10 cellular contexts compared by ENCODE assay signal in genomic region chr6:118808794-118809668, GRCh38.
DNase-seq lines count a peak whose midpoint lies in the region; ATAC-seq and TF ChIP-seq lines count a peak whose summit lies in the region.
"Had no signal": no experiment of that assay in that cellular context is flagged by ENCODE, and none has a peak within 500 bp of the region (broad histone marks: within the 10 kb centered on the region; RNA-seq: fewer than 3 reads in every experiment).

No MANE protein-coding gene starts in this region.

- H3K4me1 ChIP-seq in DOHH2 (ENCODE audit: control insufficient read depth, low read length), result peaks cover 25% of the 10 kb centered on the region
- H3K4me1 ChIP-seq: pancreas had no signal

- TF ChIP-seq CTCF in DOHH2 (IDR thresholded peaks at IDR 0.05; ENCODE audit: low read depth, low read length, poor library complexity, severe bottlenecking) (no peak), GM20000 (IDR thresholded peaks at IDR 0.05; ENCODE audit: extremely low read depth, missing control alignments) (no peak)

- POLR2A ChIA-PET in activated naive CD8-positive, alpha-beta T cell treated with anti-CD3 and anti-CD28 coated beads, Interleukin-2, amount 10 ng/mL, durations not matched to agents 7 days and 5 days (lab: Charles Lee), result interaction anchor here (0.7 to 4.0 kb wide), 9 partner anchors 9 to 241 kb away, joined by 3 to 33 read pairs (median 3); partner anchors contain the start of genes ASF1A and CEP85L

- H4K20me1 ChIP-seq in DOHH2 (ENCODE audit: control insufficient read depth, insufficient read depth, low read depth, low read length), result no peaks in the 10 kb centered on the region

- peaks cover 49% of the 10 kb centered on the region for H3K4me1 Mint-ChIP-seq in activated naive CD8-positive, alpha-beta T cell treated with anti-CD3 and anti-CD28 coated beads, Interleukin-2, amount 10 ng/mL, durations not matched to agents 7 days and 5 days

- no peaks in the 10 kb centered on the region for H3K27me3 ChIP-seq in DOHH2 (ENCODE audit: control insufficient read depth, low read length)
- H3K27me3 ChIP-seq: pancreas had no signal

- no peak overlapping the region for H3K4me3 ChIP-seq in DOHH2 (ENCODE audit: low read length)
- H3K4me3 ChIP-seq: pancreas, thoracic aorta had no signal

- peaks cover 4% of the 10 kb centered on the region; the same call in 1 of the 2 replicates for H3F3A ChIP-seq in DOHH2 (ENCODE audit: control insufficient read depth, insufficient read depth)

- DNase-seq in GM20000 (ENCODE audit: low spot score), result peak; percentile 35
- no peak for DNase-seq in activated naive CD8-positive, alpha-beta T cell treated with anti-CD3 and anti-CD28 coated beads, Interleukin-2, amount 10 ng/mL, durations not matched to agents 7 days and 5 days
- DNase-seq in C1 segment of cervical spinal cord (lab: John Stamatoyannopoulos, UW), result no peak
- DNase-seq in DMS79 treated with DMSO at 0.1 percent for 48 hours (lab: John Stamatoyannopoulos, UW), result no peak
- DNase-seq in NCI-H345 (lab: John Stamatoyannopoulos, UW), result no peak
- DNase-seq in EL, result no peak
- DNase-seq: pancreas had no signal

- H3K27ac Mint-ChIP-seq in activated naive CD8-positive, alpha-beta T cell treated with anti-CD3 and anti-CD28 coated beads, Interleukin-2, amount 10 ng/mL, durations not matched to agents 7 days and 5 days, result peak overlapping the region; percentile 88

- no peak overlapping the region for H3K27ac ChIP-seq in DOHH2 (ENCODE audit: low read depth, low read length)
- H3K27ac ChIP-seq: pancreas, thoracic aorta had no signal

- 0 out of 2 replicates have a peak overlapping the region, but pooled peaks have one; percentile 5 for H3K4me2 ChIP-seq in DOHH2 (ENCODE audit: low read length)

- H3K9me3 ChIP-seq in DOHH2 (ENCODE audit: control insufficient read depth, insufficient read depth, low read length), result no peaks in the 10 kb centered on the region
- H3K9me3 ChIP-seq: pancreas, thoracic aorta had no signal

- H3K36me3 ChIP-seq in DOHH2 (ENCODE audit: control insufficient read depth, low read length), result no peaks in the 10 kb centered on the region; the same call in 1 of the 2 replicates
- H3K36me3 ChIP-seq: pancreas, thoracic aorta had no signal

- peak; percentile 50 for ATAC-seq in HG03571 (IDR thresholded peaks at IDR 0.05; ENCODE audit: unreplicated experiment)
- peak; percentile 43 for ATAC-seq in activated naive CD8-positive, alpha-beta T cell treated with anti-CD3 and anti-CD28 coated beads, Interleukin-2, amount 10 ng/mL, durations not matched to agents 7 days and 5 days (ENCODE audit: low read depth)

- no peaks in the 10 kb centered on the region for H3K79me2 ChIP-seq in DOHH2 (ENCODE audit: control insufficient read depth, low read length)

- no peaks in the 10 kb centered on the region for H3K27me3 Mint-ChIP-seq in activated naive CD8-positive, alpha-beta T cell treated with anti-CD3 and anti-CD28 coated beads, Interleukin-2, amount 10 ng/mL, durations not matched to agents 7 days and 5 days

- no peaks in the 10 kb centered on the region for H3K9me2 ChIP-seq in DOHH2 (replicated peaks; ENCODE audit: control insufficient read depth, low read length)

- H3K4me3 Mint-ChIP-seq in activated naive CD8-positive, alpha-beta T cell treated with anti-CD3 and anti-CD28 coated beads, Interleukin-2, amount 10 ng/mL, durations not matched to agents 7 days and 5 days, result peak overlapping the region; percentile 76

- peaks cover 11% of the 10 kb centered on the region for H3K9me3 Mint-ChIP-seq in activated naive CD8-positive, alpha-beta T cell treated with anti-CD3 and anti-CD28 coated beads, Interleukin-2, amount 10 ng/mL, durations not matched to agents 7 days and 5 days

- peaks cover 42% of the 10 kb centered on the region for H3K36me3 Mint-ChIP-seq in activated naive CD8-positive, alpha-beta T cell treated with anti-CD3 and anti-CD28 coated beads, Interleukin-2, amount 10 ng/mL, durations not matched to agents 7 days and 5 days
